In the genomic region with DNA sequence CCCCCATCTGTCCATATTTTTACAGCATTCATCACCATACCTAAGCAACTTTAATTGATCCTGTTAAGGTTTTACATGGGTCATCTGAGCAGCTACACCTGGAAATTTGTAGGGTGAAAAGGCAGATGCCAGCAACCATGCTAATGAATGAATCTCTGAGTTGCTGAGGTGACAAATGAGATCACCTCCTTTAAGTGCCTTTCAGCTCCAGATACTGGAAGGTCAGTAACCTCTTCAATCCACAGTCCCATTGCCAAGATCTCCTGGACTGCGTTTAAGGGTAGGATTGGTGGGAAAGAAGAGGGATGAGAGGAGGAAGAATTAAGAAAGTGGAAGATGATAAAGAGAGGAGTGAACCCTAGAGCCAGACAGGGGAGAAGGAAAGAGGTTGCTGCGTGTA, we compare ENCODE assay signal across 25 cellular contexts. TPM values are rescaled to one million over a fixed set of nuclear protein-coding genes. Genes with fewer than 3 reads are reported as not detected.
DNase-seq lines count a peak whose midpoint lies in the region; ATAC-seq and TF ChIP-seq lines count a peak whose summit lies in the region.
"Had no signal": no experiment of that assay in that cellular context is flagged by ENCODE, and none has a peak within 500 bp of the region (broad histone marks: within the 10 kb centered on the region; RNA-seq: fewer than 3 reads in every experiment).

No MANE protein-coding gene starts in this region.

- ATAC-seq in GM23338 (no peak), mucosa of descending colon (peak; percentile 41), HG02610 (IDR thresholded peaks at IDR 0.05; ENCODE audit: unreplicated experiment) (no peak), HG03521 (IDR thresholded peaks at IDR 0.05; ENCODE audit: unreplicated experiment) (no peak)
- ATAC-seq: HepG2, K562, Panc1 had no signal

- BruUV-seq in Calu3 (replicated peaks; lab: Mats Ljungman, UMichigan) = no TSS peak

- TF ChIP-seq CTCF in Calu3 (IDR thresholded peaks at IDR 0.05; ENCODE audit: unreplicated experiment) (no peak), GM23338 (conservative IDR thresholded peaks at IDR 0.05; ENCODE audit: low read depth in 2 of 2) (no peak), VCaP (conservative IDR thresholded peaks at IDR 0.05) (no peak), mucosa of descending colon (IDR thresholded peaks at IDR 0.05) (no peak)

- no peaks in the 10 kb centered on the region for H4K20me1 ChIP-seq in GM23338 (replicated peaks; ENCODE audit: insufficient read depth)
- H4K20me1 ChIP-seq: BLaER1 had no signal

- H3K27ac ChIP-seq in GM23338 (ENCODE audit: low read depth) = no peak overlapping the region
- peak overlapping the region; percentile 41 for H3K27ac ChIP-seq in VCaP
- H3K27ac ChIP-seq: BLaER1, HL-60 had no signal

- H3K9me3 Mint-ChIP-seq in Calu3 (ENCODE audit: low read depth, unreplicated experiment) = no peaks in the 10 kb centered on the region
- H3K9me3 Mint-ChIP-seq in GM23338 = peaks cover 4% of the 10 kb centered on the region

- H3K36me3 Mint-ChIP-seq in Calu3 (ENCODE audit: insufficient read depth, unreplicated experiment) (no peaks in the 10 kb centered on the region), GM23338 (ENCODE audit: low read depth) (peaks cover 4% of the 10 kb centered on the region; the same call in 1 of the 3 replicates)
- H3K36me3 Mint-ChIP-seq: CD4-positive, alpha-beta memory T cell had no signal

- no peaks in the 10 kb centered on the region for H3K4me1 ChIP-seq in GM23338 (ENCODE audit: insufficient read depth)
- peaks cover 13% of the 10 kb centered on the region for H3K4me1 ChIP-seq in mucosa of descending colon (ENCODE audit: low read depth)
- H3K4me1 ChIP-seq: BLaER1, Caco-2 had no signal

- no peaks in the 10 kb centered on the region for H3F3A ChIP-seq in GM23338 (replicated peaks; ENCODE audit: low read depth)

- H3K4me1 Mint-ChIP-seq in Calu3 (ENCODE audit: low read depth, unreplicated experiment) = peaks cover 12% of the 10 kb centered on the region
- peaks cover 7% of the 10 kb centered on the region for H3K4me1 Mint-ChIP-seq in GM23338
- H3K4me1 Mint-ChIP-seq: CD4-positive, alpha-beta memory T cell had no signal

- peak overlapping the region; percentile 47; the same call in 1 of the 2 replicates for H2AFZ ChIP-seq in GM23338

- H3K9me2 ChIP-seq in GM23338 (ENCODE audit: insufficient read depth) = 0 out of 2 replicates have a peak, but pooled peaks cover 3% of the 10 kb centered on the region

- DNase-seq in Calu3 (no peak), GM23338 (ENCODE audit: low spot score) (no peak), mucosa of descending colon (no peak), C1 segment of cervical spinal cord (lab: John Stamatoyannopoulos, UW) (no peak)
- DNase-seq: ACHN; Caco-2; CD4-positive, alpha-beta memory T cell; EL; GF-D8; GOT3; MG63; NCI-H187 treated with DMSO at 0.1 percent for 48 hours; NCI-H226; NCI-H524; NCI-H774; T-helper 1 cell had no signal

- H3K9me3 ChIP-seq in mucosa of descending colon = no peaks in the 10 kb centered on the region
- H3K9me3 ChIP-seq: BLaER1, Caco-2, MG63 had no signal

- peak overlapping the region; percentile 32 for H3K27ac Mint-ChIP-seq in Calu3 (ENCODE audit: unreplicated experiment)
- no peak overlapping the region for H3K27ac Mint-ChIP-seq in GM23338
- H3K27ac Mint-ChIP-seq: CD4-positive, alpha-beta memory T cell had no signal

- CTCF ChIA-PET in Calu3 (lab: Charles Lee) = interaction anchor here (0.7 to 1.7 kb wide), 7 partner anchors 8 to 659 kb away, joined by 3 to 11 read pairs (median 4); partner anchors contain the start of gene BMP3

- no peak overlapping the region for H3K4me2 ChIP-seq in GM23338
- H3K4me2 ChIP-seq: BLaER1 had no signal

- H3K4me3 Mint-ChIP-seq in Calu3 (ENCODE audit: low read depth, unreplicated experiment) = no peak overlapping the region
- H3K4me3 Mint-ChIP-seq in GM23338 = no peak overlapping the region
- H3K4me3 Mint-ChIP-seq: CD4-positive, alpha-beta memory T cell had no signal

- H3K36me3 ChIP-seq in GM23338 (ENCODE audit: insufficient read depth) (no peaks in the 10 kb centered on the region), mucosa of descending colon (ENCODE audit: low read depth) (no peaks in the 10 kb centered on the region)
- H3K36me3 ChIP-seq: BLaER1, MG63 had no signal

- H3K27me3 ChIP-seq in GM23338 (ENCODE audit: insufficient read depth) = 0 out of 2 replicates have a peak, but pooled peaks cover 1% of the 10 kb centered on the region
- H3K27me3 ChIP-seq: BLaER1, MG63 had no signal

- H3K27me3 Mint-ChIP-seq in Calu3 (ENCODE audit: unreplicated experiment) = peaks cover 9% of the 10 kb centered on the region
- no peaks in the 10 kb centered on the region for H3K27me3 Mint-ChIP-seq in GM23338 (ENCODE audit: insufficient read depth, low read depth, poor library complexity)

- intact Hi-C loops in Calu3 (cut with micrococcal nuclease; ENCODE audit: unreplicated experiment) = no loop called here
- intact Hi-C loops in mucosa of descending colon (cut with DNase I, micrococcal nuclease) = no loop called here

- H3K4me3 ChIP-seq in GM23338 (no peak overlapping the region), mucosa of descending colon (no peak overlapping the region)
- H3K4me3 ChIP-seq: BLaER1, K562, MG63 had no signal

- H3K79me2 ChIP-seq in GM23338 (replicated peaks; ENCODE audit: insufficient read depth) = no peaks in the 10 kb centered on the region

TF ChIP-seq in GM23338, 12 proteins besides CTCF, POLR2A, EP300 and RAD21 (continues in another document):
- TF ChIP-seq ZNF114 (CRISPR knock-in tag; IDR thresholded peaks at IDR 0.05) (no peak), POLR2AphosphoS5 (IDR thresholded peaks at IDR 0.05; ENCODE audit: low read depth) (no peak), NANOG (IDR thresholded peaks at IDR 0.05; ENCODE audit: borderline replicate concordance) (no peak), EZH2phosphoT487 (IDR thresholded peaks at IDR 0.05; ENCODE audit: unreplicated experiment) (no peak), ZNF331 (CRISPR knock-in tag; IDR thresholded peaks at IDR 0.05; ENCODE audit: low read depth) (no peak), STAT1 (IDR thresholded peaks at IDR 0.05; ENCODE audit: unreplicated experiment) (no peak), JUNB (IDR thresholded peaks at IDR 0.05; ENCODE audit: unreplicated experiment) (no peak), EZH2 (IDR thresholded peaks at IDR 0.05; ENCODE audit: low read depth, unreplicated experiment) (no peak), CREB1 (CRISPR knock-in tag; IDR thresholded peaks at IDR 0.05; ENCODE audit: low read depth) (no peak)
- TF ChIP-seq, protein P1, sequence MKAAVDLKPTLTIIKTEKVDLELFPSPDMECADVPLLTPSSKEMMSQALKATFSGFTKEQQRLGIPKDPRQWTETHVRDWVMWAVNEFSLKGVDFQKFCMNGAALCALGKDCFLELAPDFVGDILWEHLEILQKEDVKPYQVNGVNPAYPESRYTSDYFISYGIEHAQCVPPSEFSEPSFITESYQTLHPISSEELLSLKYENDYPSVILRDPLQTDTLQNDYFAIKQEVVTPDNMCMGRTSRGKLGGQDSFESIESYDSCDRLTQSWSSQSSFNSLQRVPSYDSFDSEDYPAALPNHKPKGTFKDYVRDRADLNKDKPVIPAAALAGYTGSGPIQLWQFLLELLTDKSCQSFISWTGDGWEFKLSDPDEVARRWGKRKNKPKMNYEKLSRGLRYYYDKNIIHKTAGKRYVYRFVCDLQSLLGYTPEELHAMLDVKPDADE (IDR thresholded peaks at IDR 0.05) = no peak
- TF ChIP-seq, protein P2, sequence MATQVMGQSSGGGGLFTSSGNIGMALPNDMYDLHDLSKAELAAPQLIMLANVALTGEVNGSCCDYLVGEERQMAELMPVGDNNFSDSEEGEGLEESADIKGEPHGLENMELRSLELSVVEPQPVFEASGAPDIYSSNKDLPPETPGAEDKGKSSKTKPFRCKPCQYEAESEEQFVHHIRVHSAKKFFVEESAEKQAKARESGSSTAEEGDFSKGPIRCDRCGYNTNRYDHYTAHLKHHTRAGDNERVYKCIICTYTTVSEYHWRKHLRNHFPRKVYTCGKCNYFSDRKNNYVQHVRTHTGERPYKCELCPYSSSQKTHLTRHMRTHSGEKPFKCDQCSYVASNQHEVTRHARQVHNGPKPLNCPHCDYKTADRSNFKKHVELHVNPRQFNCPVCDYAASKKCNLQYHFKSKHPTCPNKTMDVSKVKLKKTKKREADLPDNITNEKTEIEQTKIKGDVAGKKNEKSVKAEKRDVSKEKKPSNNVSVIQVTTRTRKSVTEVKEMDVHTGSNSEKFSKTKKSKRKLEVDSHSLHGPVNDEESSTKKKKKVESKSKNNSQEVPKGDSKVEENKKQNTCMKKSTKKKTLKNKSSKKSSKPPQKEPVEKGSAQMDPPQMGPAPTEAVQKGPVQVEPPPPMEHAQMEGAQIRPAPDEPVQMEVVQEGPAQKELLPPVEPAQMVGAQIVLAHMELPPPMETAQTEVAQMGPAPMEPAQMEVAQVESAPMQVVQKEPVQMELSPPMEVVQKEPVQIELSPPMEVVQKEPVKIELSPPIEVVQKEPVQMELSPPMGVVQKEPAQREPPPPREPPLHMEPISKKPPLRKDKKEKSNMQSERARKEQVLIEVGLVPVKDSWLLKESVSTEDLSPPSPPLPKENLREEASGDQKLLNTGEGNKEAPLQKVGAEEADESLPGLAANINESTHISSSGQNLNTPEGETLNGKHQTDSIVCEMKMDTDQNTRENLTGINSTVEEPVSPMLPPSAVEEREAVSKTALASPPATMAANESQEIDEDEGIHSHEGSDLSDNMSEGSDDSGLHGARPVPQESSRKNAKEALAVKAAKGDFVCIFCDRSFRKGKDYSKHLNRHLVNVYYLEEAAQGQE (IDR thresholded peaks at IDR 0.05; ENCODE audit: unreplicated experiment) = no peak

RNA-seq across cellular contexts. Expression of gene BMP3, which starts 8.5 kb away (rescaled TPM):
- total RNA-seq in Calu3 (2022) (0.10 and 0.17 TPM in 2 replicates), mucosa of descending colon (10 to 100 TPM; 20.9 to 67.9 (median 39.6) TPM)
- total RNA-seq in GM23338 (2014; rRNA removed; shearing (Covaris generic)) = 0.04 and 0.10 TPM in 2 replicates
- 0.03 TPM in 1 of 2 replicates, not detected in the other for polyA plus RNA-seq in GM23338 (2016; fragmentation: Nextera tagmentation; extraction: Ambion mirVana)
- total RNA-seq: Caco-2; CD4-positive, alpha-beta memory T cell; HepG2; HT-29; K562 had no signal
- polyA plus RNA-seq: CD4-positive, alpha-beta memory T cell; HepG2 had no signal

Comparison
In these comparisons a context has a peak if more than half of its experiments do, and no peak if none do; other contexts are left out.
1. RNA of gene BMP3, which starts 8.5 kb away (total RNA-seq): 20.9 to 67.9 TPM in mucosa of descending colon; 0.10 to 0.17 TPM in Calu3 and 0.04 to 0.10 TPM in GM23338; every median in the first group is over 10 times any median in the second.